Comparison of ENCODE assay signal across 16 cellular contexts in genomic region chr1:153560771-153561170, GRCh38. TPM values are rescaled to one million over a fixed set of nuclear protein-coding genes. Genes with fewer than 3 reads are reported as not detected.
DNase-seq lines count a peak whose midpoint lies in the region; ATAC-seq, FAIRE-seq and TF ChIP-seq lines count a peak whose summit lies in the region.
"Had no signal": no experiment of that assay in that cellular context is flagged by ENCODE, and none has a peak within 500 bp of the region (broad histone marks: within the 10 kb centered on the region; RNA-seq: fewer than 3 reads in every experiment).

No MANE protein-coding gene starts in this region.

- H3K9me1 ChIP-seq in keratinocyte (ENCODE audit: control insufficient read depth, extremely low read depth, insufficient read depth, low read length) = no peaks in the 10 kb centered on the region

- DNase-seq in RWPE1 (ENCODE audit: low spot score) (no peak), bronchial epithelial cell (ENCODE audit: low read depth) (peak; percentile 76), keratinocyte (ENCODE audit: low read depth, low spot score) (no peak), upper lobe of right lung (peak; percentile 20), NCI-H82 (lab: John Stamatoyannopoulos, UW) (no peak)
- DNase-seq in activated CD4-positive, alpha-beta T cell treated with anti-CD3 and anti-CD28 coated beads, Interleukin-2, amount 50 U/mL, for 4 hours = no peak
- DNase-seq: BE2C; CD4-positive, alpha-beta memory T cell; DMS79; GOT3; H9 had no signal

- POLR2A ChIA-PET in RWPE1 (lab: Yijun Ruan, JAX; ENCODE audit: low non-redundant PET) = interaction anchor here (0.7 to 2.0 kb wide), 3 partner anchors 14 to 272 kb away, joined by 4 to 8 read pairs (median 4); partner anchors contain the start of gene S100A6

- H3K36me3 ChIP-seq in bronchial epithelial cell (ENCODE audit: control insufficient read depth, insufficient read depth, low read length) (peaks cover 5% of the 10 kb centered on the region), keratinocyte (ENCODE audit: control insufficient read depth in 2 of 2, extremely low read depth in 1 of 2, insufficient read depth in 2 of 2, low read length in 2 of 2) (peaks cover 17 to 34% of the 10 kb centered on the region in 2 experiments), upper lobe of right lung (no peaks in the 10 kb centered on the region)
- H3K36me3 ChIP-seq: BE2C had no signal

- H3K9me3 ChIP-seq in keratinocyte (ENCODE audit: control insufficient read depth, low read depth, low read length) (no peaks in the 10 kb centered on the region), upper lobe of right lung (no peaks in the 10 kb centered on the region)
- H3K9me3 ChIP-seq: BE2C had no signal

- CTCF ChIA-PET in RWPE1 (lab: Yijun Ruan, JAX) = interaction anchor here (1.4 to 1.7 kb wide), 3 partner anchors 8 to 50 kb away, joined by 3 to 6 read pairs (median 4); no protein-coding TSS in a partner anchor

- no peak overlapping the region for H3K9ac ChIP-seq in keratinocyte (ENCODE audit: control insufficient read depth, extremely low read depth, insufficient read depth, low read length)

- H3K4me1 ChIP-seq in keratinocyte (ENCODE audit: control insufficient read depth, extremely low read depth, insufficient read depth, low read length) (peaks cover under 1% of the 10 kb centered on the region), upper lobe of right lung (peaks cover 9% of the 10 kb centered on the region)

- dilution Hi-C loops in keratinocyte (cut with MboI; ENCODE audit: extremely low pct_ligation_motif_present, low sequenced_read_pairs) = no loop called here

- no peak overlapping the region for H2AFZ ChIP-seq in keratinocyte (ENCODE audit: control insufficient read depth, low read length)

- peaks cover 18% of the 10 kb centered on the region for H3K79me2 ChIP-seq in keratinocyte (ENCODE audit: control insufficient read depth, insufficient read depth, low read length)

- no peak for TF ChIP-seq CTCF in RWPE1 (conservative IDR thresholded peaks at IDR 0.05; ENCODE audit: low read depth)
- TF ChIP-seq CTCF in bronchial epithelial cell (IDR thresholded peaks at IDR 0.05; ENCODE audit: insufficient read depth, low read length, severe bottlenecking) = no peak
- TF ChIP-seq CTCF in keratinocyte (optimal IDR thresholded peaks at IDR 0.05 in 1 of 3, IDR thresholded peaks at IDR 0.05 in 1 of 3, conservative IDR thresholded peaks at IDR 0.05 in 1 of 3; ENCODE audit: extremely low read depth in 1 of 3, insufficient read depth in 2 of 3, low read length in 3 of 3) = no peak
- no peak for TF ChIP-seq CTCF in upper lobe of right lung (IDR thresholded peaks at IDR 0.05)

- H3K27ac ChIP-seq in RWPE1 (peak overlapping the region; percentile 100), keratinocyte (ENCODE audit: control insufficient read depth, insufficient read depth, low read length) (peak overlapping the region; percentile 100), upper lobe of right lung (no peak overlapping the region)
- H3K27ac ChIP-seq: C4-2B had no signal

- no peaks in the 10 kb centered on the region for H3K27me3 ChIP-seq in bronchial epithelial cell (ENCODE audit: control insufficient read depth, insufficient read depth, low read length)
- H3K27me3 ChIP-seq in keratinocyte (ENCODE audit: control insufficient read depth, extremely low read depth, insufficient read depth, low read length) = no peaks in the 10 kb centered on the region
- no peaks in the 10 kb centered on the region for H3K27me3 ChIP-seq in upper lobe of right lung
- H3K27me3 ChIP-seq: BE2C had no signal

- FAIRE-seq in bronchial epithelial cell (lab: Jason Lieb, UNC) = no peak
- no peak for FAIRE-seq in keratinocyte (lab: Jason Lieb, UNC)
- FAIRE-seq: A204.1, GM12878, GM18507 had no signal

- intact Hi-C loops in upper lobe of right lung (cut with DNase I) = no loop called here

- no peak overlapping the region for H3K4me3 ChIP-seq in bronchial epithelial cell (ENCODE audit: low read depth, low read length)
- no peak overlapping the region for H3K4me3 ChIP-seq in keratinocyte (ENCODE audit: control insufficient read depth in 2 of 3, extremely low read depth in 1 of 3, insufficient read depth in 2 of 3, low read depth in 1 of 3, low read length in 3 of 3)
- H3K4me3 ChIP-seq in upper lobe of right lung = no peak overlapping the region
- H3K4me3 ChIP-seq: GM12878 had no signal

- peaks cover 21% of the 10 kb centered on the region for H4K20me1 ChIP-seq in keratinocyte (ENCODE audit: control insufficient read depth, extremely low read depth, insufficient read depth, low read length)

- H3K4me2 ChIP-seq in keratinocyte (ENCODE audit: control insufficient read depth, extremely low read depth, insufficient read depth, low read depth, low read length) = no peak overlapping the region

- no peak for ATAC-seq in upper lobe of right lung
- no peak for ATAC-seq in HG03108 (IDR thresholded peaks at IDR 0.05; ENCODE audit: unreplicated experiment)
- ATAC-seq: GM12878 had no signal

RNA-seq across cellular contexts. Expression of gene S100A2, which starts 4.9 kb away (rescaled TPM):
- 804 and 1,251 TPM in 2 replicates for total RNA-seq in bronchial epithelial cell
- 10,013 to 12,757 TPM (median 12,412 TPM) in 3 replicates for polyA plus RNA-seq in keratinocyte
- 458 TPM for polyA plus RNA-seq in keratinocyte (2011; ENCODE audit: low read depth)
- polyA plus RNA-seq in keratinocyte (2011; cell fraction: cytosol; rRNA removed) = 13,371 and 15,299 TPM in 2 replicates
- 5,726 and 5,807 TPM in 2 replicates for polyA plus RNA-seq in keratinocyte (2011; cell fraction: nucleus; rRNA removed)
- 4,632 and 22,100 TPM in 2 replicates for polyA plus RNA-seq in keratinocyte (2012; ENCODE audit: low replicate concordance)
- polyA minus RNA-seq in keratinocyte = 1,263 to 3,266 TPM (median 2,756 TPM) in 3 replicates
- polyA minus RNA-seq in keratinocyte (2011; cell fraction: cytosol; rRNA and poly(A)+ RNA removed) = 8,282 TPM
- polyA minus RNA-seq in keratinocyte (2011; cell fraction: nucleus; rRNA and poly(A)+ RNA removed) = 436 and 624 TPM in 2 replicates
- total RNA-seq in upper lobe of right lung = 5.6 TPM

RNA-seq across cellular contexts. Expression of gene S100A3, which starts 11.7 kb away (rescaled TPM):
- total RNA-seq in bronchial epithelial cell = 2.3 and 26.6 TPM in 2 replicates
- 12.6 to 24.0 TPM (median 15.1 TPM) in 3 replicates for polyA plus RNA-seq in keratinocyte
- polyA plus RNA-seq in keratinocyte (2011; ENCODE audit: low read depth) = 1.9 TPM
- 10.1 and 13.0 TPM in 2 replicates for polyA plus RNA-seq in keratinocyte (2011; cell fraction: cytosol; rRNA removed)
- polyA plus RNA-seq in keratinocyte (2011; cell fraction: nucleus; rRNA removed) = 47.3 and 67.5 TPM in 2 replicates
- polyA plus RNA-seq in keratinocyte (2012; ENCODE audit: low replicate concordance) = 5.7 and 8.9 TPM in 2 replicates
- 11.7 to 24.9 TPM (median 20.5 TPM) in 3 replicates for polyA minus RNA-seq in keratinocyte
- polyA minus RNA-seq in keratinocyte (2011; cell fraction: cytosol; rRNA and poly(A)+ RNA removed) = 8.2 TPM
- polyA minus RNA-seq in keratinocyte (2011; cell fraction: nucleus; rRNA and poly(A)+ RNA removed) = 4.5 and 6.0 TPM in 2 replicates
- total RNA-seq in upper lobe of right lung = 1.3 TPM
- total RNA-seq: CD4-positive, alpha-beta memory T cell; GM12878; H9 had no signal
- polyA plus RNA-seq: CD4-positive, alpha-beta memory T cell had no signal

RNA-seq across cellular contexts. Expression of gene S100A4, which starts 15.2 kb away (rescaled TPM):
- 10.8 and 16.8 TPM in 2 replicates for total RNA-seq in bronchial epithelial cell
- 21.4 to 40.2 TPM (median 26.7 TPM) in 3 replicates for polyA plus RNA-seq in keratinocyte
- 10.6 TPM for polyA plus RNA-seq in keratinocyte (2011; ENCODE audit: low read depth)
- polyA plus RNA-seq in keratinocyte (2011; cell fraction: cytosol; rRNA removed) = 34.4 and 39.6 TPM in 2 replicates
- 24.4 and 25.2 TPM in 2 replicates for polyA plus RNA-seq in keratinocyte (2011; cell fraction: nucleus; rRNA removed)
- 26.4 and 34.9 TPM in 2 replicates for polyA plus RNA-seq in keratinocyte (2012; ENCODE audit: low replicate concordance)
- polyA minus RNA-seq in keratinocyte = 6.5 to 13.9 TPM (median 6.6 TPM) in 3 replicates
- 12.3 TPM for polyA minus RNA-seq in keratinocyte (2011; cell fraction: cytosol; rRNA and poly(A)+ RNA removed)
- 4.0 and 9.2 TPM in 2 replicates for polyA minus RNA-seq in keratinocyte (2011; cell fraction: nucleus; rRNA and poly(A)+ RNA removed)
- total RNA-seq in upper lobe of right lung = 377 TPM

RNA-seq across cellular contexts. Expression of gene S100A5, which starts 20.0 kb away (rescaled TPM):
- total RNA-seq in bronchial epithelial cell = not detected in 2 replicates
- 0.20 to 0.76 TPM (median 0.24 TPM) in 3 replicates for polyA plus RNA-seq in keratinocyte
- polyA plus RNA-seq in keratinocyte (2011; ENCODE audit: low read depth) = not detected
- 0.22 and 0.74 TPM in 2 replicates for polyA plus RNA-seq in keratinocyte (2011; cell fraction: cytosol; rRNA removed)
- polyA plus RNA-seq in keratinocyte (2011; cell fraction: nucleus; rRNA removed) = not detected in 2 replicates
- 0.57 and 1.0 TPM in 2 replicates for polyA plus RNA-seq in keratinocyte (2012; ENCODE audit: low replicate concordance)
- polyA minus RNA-seq in keratinocyte = not detected in 3 replicates
- not detected for polyA minus RNA-seq in keratinocyte (2011; cell fraction: cytosol; rRNA and poly(A)+ RNA removed)
- polyA minus RNA-seq in keratinocyte (2011; cell fraction: nucleus; rRNA and poly(A)+ RNA removed) = not detected in 2 replicates
- total RNA-seq in upper lobe of right lung = not detected
- total RNA-seq: H9 had no signal

RNA-seq across cellular contexts. Expression of gene S100A6, which starts 25.0 kb away (rescaled TPM):
- total RNA-seq in bronchial epithelial cell (2,948 and 3,820 TPM in 2 replicates), upper lobe of right lung (1,046 TPM)
- polyA plus RNA-seq in keratinocyte = 1,608 to 5,801 TPM (median 2,598 TPM) in 3 replicates
- 9,460 TPM for polyA plus RNA-seq in keratinocyte (2011; ENCODE audit: low read depth)
- polyA plus RNA-seq in keratinocyte (2011; cell fraction: cytosol; rRNA removed) = 2,886 and 4,097 TPM in 2 replicates
- polyA plus RNA-seq in keratinocyte (2011; cell fraction: nucleus; rRNA removed) = 986 and 1,204 TPM in 2 replicates
- 5,777 and 7,954 TPM in 2 replicates for polyA plus RNA-seq in keratinocyte (2012; ENCODE audit: low replicate concordance)
- 688 to 4,480 TPM (median 1,878 TPM) in 3 replicates for polyA minus RNA-seq in keratinocyte
- 8,278 TPM for polyA minus RNA-seq in keratinocyte (2011; cell fraction: cytosol; rRNA and poly(A)+ RNA removed)
- 423 and 447 TPM in 2 replicates for polyA minus RNA-seq in keratinocyte (2011; cell fraction: nucleus; rRNA and poly(A)+ RNA removed)
- total RNA-seq: H9 had no signal

Comparison
In these comparisons a context has a peak if more than half of its experiments do, and no peak if none do; other contexts are left out.
1. DNase-seq: peak in bronchial epithelial cell (single experiment) and upper lobe of right lung (single experiment); none in RWPE1 (single experiment), keratinocyte (single experiment), NCI-H82 (single experiment) and activated CD4-positive, alpha-beta T cell treated with anti-CD3 and anti-CD28 coated beads, Interleukin-2, amount 50 U/mL, for 4 hours (0 of 2).
2. RNA of gene S100A2, which starts 4.9 kb away (total RNA-seq): 804 to 1,251 TPM in bronchial epithelial cell; 5.6 TPM in upper lobe of right lung (single experiment); every median in the first group is over 100 times any median in the second.
3. RNA of gene S100A4, which starts 15.2 kb away (total RNA-seq): 377 TPM in upper lobe of right lung (single experiment); 10.8 to 16.8 TPM in bronchial epithelial cell; every median in the first group is over 10 times any median in the second.